18 cellular contexts compared by ENCODE assay signal in the genomic region with DNA sequence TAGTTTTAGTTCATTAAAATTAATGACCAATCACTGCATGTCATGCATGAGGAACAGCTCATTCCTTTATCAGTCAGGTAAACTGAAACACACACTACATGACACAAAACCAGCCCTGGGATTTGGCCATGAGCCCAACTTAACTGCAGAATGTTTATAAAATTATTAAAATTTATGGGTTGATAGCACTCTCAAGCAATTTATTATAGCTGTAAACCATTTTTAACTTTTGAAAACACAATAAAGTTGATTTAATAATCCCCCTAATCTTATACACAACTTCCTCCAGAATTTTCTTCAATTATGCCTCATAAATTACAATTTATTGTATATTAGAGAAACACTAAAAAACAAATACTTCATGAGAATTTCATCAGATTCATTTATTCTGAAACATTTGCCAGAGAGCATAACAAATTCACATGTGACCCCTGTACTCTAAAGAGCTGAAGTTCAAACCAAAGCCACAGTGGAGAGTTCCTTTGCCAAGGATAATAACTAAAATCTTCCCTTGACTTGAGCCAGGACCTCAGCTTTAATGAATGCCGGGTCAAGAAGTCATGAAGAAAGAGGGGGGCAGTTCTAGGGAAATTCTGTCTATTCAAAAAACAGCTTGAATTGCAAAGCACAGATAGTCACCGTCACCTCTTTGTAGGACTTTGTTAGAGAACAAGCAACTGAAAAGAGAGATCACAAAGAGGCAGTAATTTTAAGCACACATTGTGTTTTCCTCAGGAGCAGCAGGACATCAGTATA.
DNase-seq lines count a peak whose midpoint lies in the region; ATAC-seq and TF ChIP-seq lines count a peak whose summit lies in the region.
"Had no signal": no experiment of that assay in that cellular context is flagged by ENCODE, and none has a peak within 500 bp of the region (broad histone marks: within the 10 kb centered on the region; RNA-seq: fewer than 3 reads in every experiment).

No MANE protein-coding gene starts in this region.

- H3K9me3 Mint-ChIP-seq in osteocyte (ENCODE audit: unreplicated experiment) = peaks cover 7% of the 10 kb centered on the region

- DNase-seq in H7 = peak; percentile 1
- peak; percentile 74 for DNase-seq in astrocyte of the cerebellum (ENCODE audit: low read depth)
- DNase-seq in foreskin fibroblast = peak; percentile 72 to 85
- no peak for DNase-seq in osteocyte (ENCODE audit: extremely low spot score, unreplicated experiment)
- no peak for DNase-seq in HPDE6-E6E7 (ENCODE audit: extremely low spot score)
- no peak for DNase-seq in activated CD4-positive, CD25-positive, alpha-beta regulatory T cell (lab: John Stamatoyannopoulos, UW)
- no peak for DNase-seq in GM10248 (ENCODE audit: extremely low spot score)
- DNase-seq: activated T-cell treated with anti-CD3 and anti-CD28 coated beads, Interleukin-2, amount 50 U/mL, for 24 hours; anterior cingulate cortex; esophagus squamous epithelium; GF-D8; NCI-H146; NCI-H82; occipital lobe; stimulated activated naive CD4-positive, alpha-beta T cell treated with Interleukin-2 at 50 U/mL for 16 hours; WERI-Rb-1 had no signal

- H3K36me3 ChIP-seq in H7 (replicated peaks; ENCODE audit: control insufficient read depth, insufficient read depth, low read length) = no peaks in the 10 kb centered on the region
- H3K36me3 ChIP-seq: esophagus squamous epithelium, WERI-Rb-1 had no signal

- in situ Hi-C loops in astrocyte of the cerebellum (cut with HindIII; ENCODE audit: low sequenced_read_pairs) = no loop called here

- POLR2A ChIA-PET in GM10248 (lab: Yijun Ruan, JAX) = no interaction called here

- H3K4me1 Mint-ChIP-seq in osteocyte (ENCODE audit: unreplicated experiment) = peaks cover 21% of the 10 kb centered on the region

- H3K36me3 Mint-ChIP-seq in osteocyte (ENCODE audit: unreplicated experiment) = no peaks in the 10 kb centered on the region

- no peak overlapping the region for H3K4me3 Mint-ChIP-seq in osteocyte (ENCODE audit: unreplicated experiment)
- H3K4me3 Mint-ChIP-seq: activated T-cell treated with anti-CD3 and anti-CD28 coated beads, Interleukin-2, amount 50 U/mL, for 24 hours had no signal

- CTCF ChIA-PET in GM10248 (lab: Yijun Ruan, JAX) = interaction anchor here (1.3 kb wide), 1 partner anchor 383 kb away, joined by 4 read pairs; no protein-coding TSS in a partner anchor

- no peak for TF ChIP-seq CTCF in astrocyte of the cerebellum (IDR thresholded peaks at IDR 0.05; ENCODE audit: low read depth, low read length, missing control alignments)
- no peak for TF ChIP-seq CTCF in foreskin fibroblast (IDR thresholded peaks at IDR 0.05; ENCODE audit: low read depth, low read length)
- TF ChIP-seq CTCF in osteocyte (IDR thresholded peaks at IDR 0.05) = no peak
- TF ChIP-seq CTCF in GM10248 (IDR thresholded peaks at IDR 0.05; ENCODE audit: control extremely low read depth, extremely low read depth, low read depth, missing control alignments) = no peak

- H3K4me3 ChIP-seq in H7 (ENCODE audit: insufficient read depth, low read depth, low read length) = no peak overlapping the region
- H3K4me3 ChIP-seq in astrocyte of the cerebellum (ENCODE audit: low read depth, low read length) = no peak overlapping the region
- H3K4me3 ChIP-seq in foreskin fibroblast (ENCODE audit: low read depth in 1 of 2, low read length in 2 of 2) = no peak overlapping the region
- H3K4me3 ChIP-seq: esophagus squamous epithelium, SK-N-MC had no signal

- ATAC-seq in GM21786 (IDR thresholded peaks at IDR 0.05; ENCODE audit: unreplicated experiment) = no peak

- no peaks in the 10 kb centered on the region for H3K27me3 ChIP-seq in H7 (ENCODE audit: control insufficient read depth, insufficient read depth, low read length)
- H3K27me3 ChIP-seq: esophagus squamous epithelium had no signal

- H3K27ac Mint-ChIP-seq in osteocyte (ENCODE audit: unreplicated experiment) = peak overlapping the region; percentile 68
- H3K27ac Mint-ChIP-seq: activated T-cell treated with anti-CD3 and anti-CD28 coated beads, Interleukin-2, amount 50 U/mL, for 24 hours had no signal

- no peaks in the 10 kb centered on the region for H3K27me3 Mint-ChIP-seq in osteocyte (ENCODE audit: unreplicated experiment)
- H3K27me3 Mint-ChIP-seq: activated T-cell treated with anti-CD3 and anti-CD28 coated beads, Interleukin-2, amount 50 U/mL, for 24 hours had no signal

Comparison
In these comparisons a context has a peak if more than half of its experiments do, and no peak if none do; other contexts are left out.
1. DNase-seq: peak in H7 (single experiment), astrocyte of the cerebellum (single experiment) and foreskin fibroblast (2 of 2); none in osteocyte (single experiment), HPDE6-E6E7 (single experiment), activated CD4-positive, CD25-positive, alpha-beta regulatory T cell (0 of 4) and GM10248 (single experiment).